In genomic region chr4:103075894-103076776, GRCh38 we compare ENCODE assay signal across 8 cellular contexts. TPM values are rescaled to one million over a fixed set of nuclear protein-coding genes. Genes with fewer than 3 reads are reported as not detected.
A peak's percentile ranks its signal among the peaks of the same experiment; 100 is the strongest.
DNase-seq lines count a peak whose midpoint lies in the region; ATAC-seq and TF ChIP-seq lines count a peak whose summit lies in the region.

SLC9B2 (minus strand) TSS chr4:103076761; CDS start chr4:103067550, 9,211 bp downstream.

- intact Hi-C loops in left ventricle myocardium superior (cut with micrococcal nuclease), result no loop called here

- peaks cover 1% of the 10 kb centered on the region for H3K4me1 ChIP-seq in urinary bladder (ENCODE audit: insufficient read depth)

- H3K9me3 ChIP-seq in T-helper 17 cell (ENCODE audit: control insufficient read depth, low read length, poor library complexity, severe bottlenecking), result no peaks in the 10 kb centered on the region

- H3K27ac Mint-ChIP-seq in T-helper 17 cell, result peak within 1 kb of the TSS; percentile 98

- peaks cover 27% of the 10 kb centered on the region for H3K4me1 Mint-ChIP-seq in T-helper 17 cell

- H3K36me3 ChIP-seq in urinary bladder (ENCODE audit: insufficient read depth), result no peaks in the 10 kb centered on the region

- no peaks in the 10 kb centered on the region for H3K27me3 Mint-ChIP-seq in T-helper 17 cell

- peak within 1 kb of the TSS; percentile 88 for H3K27ac ChIP-seq in urinary bladder (ENCODE audit: low read depth)

- DNase-seq in GDM1 (lab: John Stamatoyannopoulos, UW) (peak; percentile 51), T-helper 17 cell (peak; percentile 35 to 44 (median 42)), amniotic stem cell (lab: John Stamatoyannopoulos, UW) (peak; percentile 25), left ventricle myocardium superior (peak; percentile 83), pulmonary artery endothelial cell (ENCODE audit: low read depth, low spot score) (no peak)

- no peak for TF ChIP-seq EP300 in Ishikawa (IDR thresholded peaks at IDR 0.05; ENCODE audit: borderline replicate concordance)

- TF ChIP-seq RAD21 in Ishikawa (IDR thresholded peaks at IDR 0.05; ENCODE audit: low read depth), result no peak

- H3K4me3 ChIP-seq in urinary bladder (ENCODE audit: low read depth, low read length), result peak within 1 kb of the TSS; percentile 85

- ATAC-seq in GM21576 (IDR thresholded peaks at IDR 0.05; ENCODE audit: unreplicated experiment), result peak; percentile 48
- peak; percentile 82 for ATAC-seq in T-helper 17 cell
- peak; percentile 94 for ATAC-seq in left ventricle myocardium superior

- peaks cover 4% of the 10 kb centered on the region for H3K36me3 Mint-ChIP-seq in T-helper 17 cell (ENCODE audit: low read depth)

- WGBS in urinary bladder, result under 1% methylated on average over 86 of the region's 86 CpGs

- H3K4me3 Mint-ChIP-seq in T-helper 17 cell, result peak within 1 kb of the TSS; percentile 95

TF ChIP-seq in Ishikawa, 13 proteins besides CTCF, POLR2A, EP300 and RAD21:
- TF ChIP-seq CEBPB (IDR thresholded peaks at IDR 0.05) (no peak), MAX (IDR thresholded peaks at IDR 0.05) (peak; percentile 91), TAF1 (IDR thresholded peaks at IDR 0.05; ENCODE audit: low read depth) (peak; percentile 51; the same call in 1 of the 2 replicates), FOXM1 (IDR thresholded peaks at IDR 0.05; ENCODE audit: borderline replicate concordance, low read depth) (no peak), TCF12 (IDR thresholded peaks at IDR 0.05; ENCODE audit: low read depth) (peak; percentile 24; the same call in 1 of the 2 replicates)

RNA-seq across cellular contexts. Expression of gene SLC9B2, which starts in this region (rescaled TPM):
- 10 to 100 TPM; 22.0 to 25.4 TPM for total RNA-seq in T-helper 17 cell
- total RNA-seq in left ventricle myocardium superior, result 3.3 TPM
- 19.8 and 22.7 TPM in 2 replicates for total RNA-seq in pulmonary artery endothelial cell
- total RNA-seq in urinary bladder, result 22.8 TPM
- 14.9 TPM for polyA plus RNA-seq in urinary bladder
